8 cellular contexts compared by ENCODE assay signal in genomic region chr22:50525991-50526848, GRCh38. TPM values are rescaled to one million over a fixed set of nuclear protein-coding genes. Genes with fewer than 3 reads are reported as not detected.
DNase-seq lines count a peak whose midpoint lies in the region; FAIRE-seq and TF ChIP-seq lines count a peak whose summit lies in the region.

No MANE protein-coding gene starts in this region.

- peaks cover 6% of the 10 kb centered on the region for H3K36me3 Mint-ChIP-seq in neural crest cell (ENCODE audit: low read depth)

- H3K27me3 Mint-ChIP-seq in neural crest cell (ENCODE audit: low read depth): peaks cover 48% of the 10 kb centered on the region

- TF ChIP-seq CTCF in D721Med (IDR thresholded peaks at IDR 0.05; ENCODE audit: insufficient read depth, missing control alignments): peak; percentile 37
- peak; percentile 61 for TF ChIP-seq CTCF in GM20000 (IDR thresholded peaks at IDR 0.05; ENCODE audit: extremely low read depth, missing control alignments)
- TF ChIP-seq CTCF in neural crest cell (conservative IDR thresholded peaks at IDR 0.05): peak; percentile 69

- H3K27ac Mint-ChIP-seq in neural crest cell (ENCODE audit: unreplicated experiment): no peak overlapping the region

- DNase-seq in D721Med (ENCODE audit: insufficient read length, low spot score): no peak
- peak; percentile 92 for DNase-seq in GM20000 (ENCODE audit: low spot score)
- peak; percentile 51 for DNase-seq in HTR-8/SVneo (ENCODE audit: insufficient read length, low spot score)
- DNase-seq in RPMI8226: peak; percentile 87
- peak; percentile 72 for DNase-seq in activated effector memory CD4-positive, alpha-beta T cell treated with Interleukin-2 at 50 U/mL for 16 hours
- peak; percentile 57 for DNase-seq in fibroblast of the conjunctiva (ENCODE audit: low read depth)
- peak; percentile 67 for DNase-seq in neural crest cell (ENCODE audit: low read depth, low spot score)
- DNase-seq in superior temporal gyrus (ENCODE audit: extremely low spot score): peak; percentile 23

- peak overlapping the region; percentile 85 for H3K4me3 Mint-ChIP-seq in neural crest cell

- no peaks in the 10 kb centered on the region for H3K9me3 Mint-ChIP-seq in neural crest cell

- H3K4me1 Mint-ChIP-seq in neural crest cell: peaks cover 17% of the 10 kb centered on the region

- FAIRE-seq in D721Med (lab: Jason Lieb, UNC) (no peak), HTR-8/SVneo (lab: Jason Lieb, UNC) (no peak)

RNA-seq across cellular contexts. Expression of gene SCO2, which starts 0.8 kb away (rescaled TPM):
- total RNA-seq in neural crest cell: 2.3 and 4.2 TPM in 2 replicates

RNA-seq across cellular contexts. Expression of gene TYMP, which starts 3.6 kb away (rescaled TPM):
- total RNA-seq in neural crest cell: 0.86 and 1.2 TPM in 2 replicates

RNA-seq across cellular contexts. Expression of gene NCAPH2, which starts 18.2 kb away (rescaled TPM):
- total RNA-seq in neural crest cell: 114 and 116 TPM in 2 replicates

RNA-seq across cellular contexts. Expression of gene LMF2, which starts 18.7 kb away (rescaled TPM):
- total RNA-seq in neural crest cell: 76.6 and 82.9 TPM in 2 replicates

RNA-seq across cellular contexts. Expression of gene KLHDC7B, which starts 19.5 kb away (rescaled TPM):
- 0.05 and 0.07 TPM in 2 replicates for total RNA-seq in neural crest cell
